Comparison of ENCODE assay signal across 14 cellular contexts in genomic region chr11:68279676-68280075, GRCh38. TPM values are rescaled to one million over a fixed set of nuclear protein-coding genes. Genes with fewer than 3 reads are reported as not detected.
DNase-seq lines count a peak whose midpoint lies in the region; ATAC-seq and TF ChIP-seq lines count a peak whose summit lies in the region.
"Had no signal": no experiment of that assay in that cellular context is flagged by ENCODE, and none has a peak within 500 bp of the region (broad histone marks: within the 10 kb centered on the region; RNA-seq: fewer than 3 reads in every experiment).

No MANE protein-coding gene starts in this region.

- peak overlapping the region; percentile 64 for H3K27ac Mint-ChIP-seq in activated naive CD8-positive, alpha-beta T cell treated with anti-CD3 and anti-CD28 coated beads, Interleukin-2, amount 10 ng/mL, durations not matched to agents 7 days and 5 days
- no peak overlapping the region for H3K27ac Mint-ChIP-seq in activated naive CD8-positive, alpha-beta T cell treated with anti-CD3 and anti-CD28 coated beads for 36 hours
- H3K27ac Mint-ChIP-seq in activated B cell treated with CpG ODN at 0.5 μM for 24 hours: peak overlapping the region; percentile 27
- H3K27ac Mint-ChIP-seq: B cell; CD8-positive, alpha-beta T cell had no signal

- H3K4me1 ChIP-seq in PC-3 (ENCODE audit: insufficient read depth, low read length) (no peaks in the 10 kb centered on the region), osteoblast (ENCODE audit: insufficient read depth, low read length) (no peaks in the 10 kb centered on the region)
- H3K4me1 ChIP-seq: HAP-1 had no signal

- no peaks in the 10 kb centered on the region for H3F3A ChIP-seq in PC-3 (ENCODE audit: low read length, unreplicated experiment)

- no peak overlapping the region for H3K4me2 ChIP-seq in PC-3 (ENCODE audit: low read length)
- no peak overlapping the region for H3K4me2 ChIP-seq in osteoblast (ENCODE audit: insufficient read depth, low read length)
- H3K4me2 ChIP-seq: BLaER1 treated with 17β-estradiol and CSF1 and Interleukin-3, amounts not matched to agents 10 nM and 100 nM had no signal

- H2AFZ ChIP-seq in PC-3 (ENCODE audit: low read length) (no peak overlapping the region), osteoblast (ENCODE audit: low read length) (no peak overlapping the region)
- H2AFZ ChIP-seq: GM23248 had no signal

- intact Hi-C loops in PC-3 (cut with micrococcal nuclease): no loop called here
- intact Hi-C loops in activated B cell treated with CpG ODN at 0.5 μM for 24 hours (cut with micrococcal nuclease): loop anchor here (10.0 kb wide), 1 partner anchor 665 kb away; no protein-coding TSS in a partner anchor

- BruUV-seq in PC-3 (replicated peaks; lab: Mats Ljungman, UMichigan): no TSS peak

- no peak overlapping the region for H3K9ac ChIP-seq in PC-3 (ENCODE audit: low read length)
- H3K9ac ChIP-seq: BLaER1 treated with 17β-estradiol and CSF1 and Interleukin-3, amounts not matched to agents 10 nM and 100 nM; GM23248 had no signal

- no peaks in the 10 kb centered on the region for H3K9me2 ChIP-seq in PC-3 (replicated peaks; ENCODE audit: low read length)

- no peak overlapping the region for H3K4me3 ChIP-seq in PC-3 (ENCODE audit: low read length)
- no peak overlapping the region for H3K4me3 ChIP-seq in osteoblast (ENCODE audit: insufficient read depth, low read length)
- H3K4me3 ChIP-seq: BLaER1 treated with 17β-estradiol and CSF1 and Interleukin-3, amounts not matched to agents 10 nM and 100 nM; GM23248; HAP-1 had no signal

- H3K36me3 ChIP-seq in PC-3 (ENCODE audit: low read depth, low read length): no peaks in the 10 kb centered on the region
- H3K36me3 ChIP-seq in osteoblast (ENCODE audit: insufficient read depth, low read length): no peaks in the 10 kb centered on the region
- H3K36me3 ChIP-seq: HAP-1 had no signal

- no peak for DNase-seq in activated naive CD8-positive, alpha-beta T cell treated with anti-CD3 and anti-CD28 coated beads, Interleukin-2, amount 10 ng/mL, durations not matched to agents 7 days and 5 days
- DNase-seq in activated naive CD8-positive, alpha-beta T cell treated with anti-CD3 and anti-CD28 coated beads for 36 hours: no peak
- DNase-seq in PC-3 (peak; percentile 5), activated B cell treated with CpG ODN at 0.5 μM for 24 hours (no peak), osteoblast (ENCODE audit: insufficient read length, low spot score, missing footprints) (peak; percentile 11)
- DNase-seq: Calu3; CD8-positive, alpha-beta T cell; DMS79 treated with DMSO at 0.1 percent for 48 hours; GF-D8; GM23248 had no signal

- H3K27me3 Mint-ChIP-seq in activated naive CD8-positive, alpha-beta T cell treated with anti-CD3 and anti-CD28 coated beads, Interleukin-2, amount 10 ng/mL, durations not matched to agents 7 days and 5 days: no peaks in the 10 kb centered on the region
- peaks cover 4% of the 10 kb centered on the region for H3K27me3 Mint-ChIP-seq in activated naive CD8-positive, alpha-beta T cell treated with anti-CD3 and anti-CD28 coated beads for 36 hours
- no peaks in the 10 kb centered on the region for H3K27me3 Mint-ChIP-seq in activated B cell treated with CpG ODN at 0.5 μM for 24 hours
- H3K27me3 Mint-ChIP-seq: B cell had no signal

- no peak for ATAC-seq in activated naive CD8-positive, alpha-beta T cell treated with anti-CD3 and anti-CD28 coated beads, Interleukin-2, amount 10 ng/mL, durations not matched to agents 7 days and 5 days (ENCODE audit: low read depth)
- ATAC-seq in PC-3: no peak
- no peak for ATAC-seq in activated B cell treated with CpG ODN at 0.5 μM for 24 hours (ENCODE audit: low read depth)
- ATAC-seq in GM19328 (IDR thresholded peaks at IDR 0.05; ENCODE audit: unreplicated experiment): no peak
- ATAC-seq: CD8-positive, alpha-beta T cell had no signal

- H3K36me3 Mint-ChIP-seq in activated naive CD8-positive, alpha-beta T cell treated with anti-CD3 and anti-CD28 coated beads, Interleukin-2, amount 10 ng/mL, durations not matched to agents 7 days and 5 days: peaks cover 14% of the 10 kb centered on the region
- peaks cover 1% of the 10 kb centered on the region for H3K36me3 Mint-ChIP-seq in activated naive CD8-positive, alpha-beta T cell treated with anti-CD3 and anti-CD28 coated beads for 36 hours
- H3K36me3 Mint-ChIP-seq in activated B cell treated with CpG ODN at 0.5 μM for 24 hours (ENCODE audit: low read depth): no peaks in the 10 kb centered on the region
- H3K36me3 Mint-ChIP-seq: CD8-positive, alpha-beta T cell had no signal

- CTCF ChIA-PET in PC-3 (lab: Charles Lee): no interaction called here
- CTCF ChIA-PET in activated B cell treated with CpG ODN at 0.5 μM for 24 hours (lab: Charles Lee): interaction anchor here (2.2 to 3.2 kb wide), 2 partner anchors 17 to 22 kb away, joined by 8 to 15 read pairs; no protein-coding TSS in a partner anchor

- H3K79me2 ChIP-seq in PC-3 (ENCODE audit: low read length): no peaks in the 10 kb centered on the region
- no peaks in the 10 kb centered on the region for H3K79me2 ChIP-seq in osteoblast (ENCODE audit: insufficient read depth, low read length)

- no peak overlapping the region for H3K4me3 Mint-ChIP-seq in activated naive CD8-positive, alpha-beta T cell treated with anti-CD3 and anti-CD28 coated beads, Interleukin-2, amount 10 ng/mL, durations not matched to agents 7 days and 5 days
- H3K4me3 Mint-ChIP-seq in activated naive CD8-positive, alpha-beta T cell treated with anti-CD3 and anti-CD28 coated beads for 36 hours: no peak overlapping the region
- no peak overlapping the region for H3K4me3 Mint-ChIP-seq in activated B cell treated with CpG ODN at 0.5 μM for 24 hours
- H3K4me3 Mint-ChIP-seq: B cell; CD8-positive, alpha-beta T cell had no signal

- H3K27me3 ChIP-seq in PC-3 (ENCODE audit: low read length) (no peaks in the 10 kb centered on the region), osteoblast (ENCODE audit: insufficient read depth, low read length) (peaks cover 3% of the 10 kb centered on the region)
- H3K27me3 ChIP-seq: BLaER1 treated with 17β-estradiol and CSF1 and Interleukin-3, amounts not matched to agents 10 nM and 100 nM had no signal

- H3K9me3 ChIP-seq in PC-3 (ENCODE audit: low read length) (0 out of 2 replicates have a peak, but pooled peaks cover under 1% of the 10 kb centered on the region), osteoblast (ENCODE audit: low read depth, low read length) (no peaks in the 10 kb centered on the region)
- H3K9me3 ChIP-seq: HAP-1 had no signal

- no peaks in the 10 kb centered on the region for H4K20me1 ChIP-seq in PC-3 (ENCODE audit: low read length)
- H4K20me1 ChIP-seq in osteoblast (ENCODE audit: insufficient read depth, low read length): no peaks in the 10 kb centered on the region
- H4K20me1 ChIP-seq: BLaER1 treated with 17β-estradiol and CSF1 and Interleukin-3, amounts not matched to agents 10 nM and 100 nM had no signal

- peaks cover 29% of the 10 kb centered on the region for H3K4me1 Mint-ChIP-seq in activated naive CD8-positive, alpha-beta T cell treated with anti-CD3 and anti-CD28 coated beads, Interleukin-2, amount 10 ng/mL, durations not matched to agents 7 days and 5 days
- peaks cover 18% of the 10 kb centered on the region for H3K4me1 Mint-ChIP-seq in activated naive CD8-positive, alpha-beta T cell treated with anti-CD3 and anti-CD28 coated beads for 36 hours
- peaks cover 35% of the 10 kb centered on the region for H3K4me1 Mint-ChIP-seq in activated B cell treated with CpG ODN at 0.5 μM for 24 hours

- TF ChIP-seq CTCF in PC-3 (conservative IDR thresholded peaks at IDR 0.05; ENCODE audit: low read depth, low read length) (no peak), activated B cell treated with CpG ODN at 0.5 μM for 24 hours (IDR thresholded peaks at IDR 0.05) (no peak), osteoblast (IDR thresholded peaks at IDR 0.05; ENCODE audit: extremely low read depth, low read depth, low read length) (no peak)

- POLR2A ChIA-PET in activated naive CD8-positive, alpha-beta T cell treated with anti-CD3 and anti-CD28 coated beads, Interleukin-2, amount 10 ng/mL, durations not matched to agents 7 days and 5 days (lab: Charles Lee): no interaction called here
- POLR2A ChIA-PET in PC-3 (lab: Charles Lee; ENCODE audit: unreplicated experiment) (no interaction called here), activated B cell treated with CpG ODN at 0.5 μM for 24 hours (lab: Charles Lee) (interaction anchor here (0.6 to 0.7 kb wide), 4 partner anchors 12 to 190 kb away, joined by 3 to 8 read pairs (median 6); no protein-coding TSS in a partner anchor)

- peaks cover 5% of the 10 kb centered on the region for H3K9me3 Mint-ChIP-seq in activated naive CD8-positive, alpha-beta T cell treated with anti-CD3 and anti-CD28 coated beads, Interleukin-2, amount 10 ng/mL, durations not matched to agents 7 days and 5 days
- peaks cover 4% of the 10 kb centered on the region for H3K9me3 Mint-ChIP-seq in activated naive CD8-positive, alpha-beta T cell treated with anti-CD3 and anti-CD28 coated beads for 36 hours
- peaks cover 6% of the 10 kb centered on the region for H3K9me3 Mint-ChIP-seq in activated B cell treated with CpG ODN at 0.5 μM for 24 hours
- H3K9me3 Mint-ChIP-seq: CD8-positive, alpha-beta T cell had no signal

- H3K27ac ChIP-seq in PC-3 (ENCODE audit: low read length): no peak overlapping the region
- no peak overlapping the region for H3K27ac ChIP-seq in osteoblast (ENCODE audit: low read depth, low read length)
- H3K27ac ChIP-seq: GM23248 had no signal

RNA-seq across cellular contexts. Expression of gene C11orf24, which starts 7.9 kb away (rescaled TPM):
- total RNA-seq in activated naive CD8-positive, alpha-beta T cell treated with anti-CD3 and anti-CD28 coated beads, Interleukin-2, amount 10 ng/mL, durations not matched to agents 7 days and 5 days: 10 to 100 TPM; 23.1 to 23.5 TPM
- total RNA-seq in activated naive CD8-positive, alpha-beta T cell treated with anti-CD3 and anti-CD28 coated beads for 36 hours: 10 to 100 TPM; 42.2 to 44.6 TPM
- 74.9 and 75.9 TPM in 2 replicates for total RNA-seq in PC-3 (2014; rRNA removed)
- 75.5 and 78.0 TPM in 2 replicates for total RNA-seq in activated B cell treated with CpG ODN at 0.5 μM for 24 hours
- 37.7 and 40.5 TPM in 2 replicates for total RNA-seq in osteoblast

RNA-seq across cellular contexts. Expression of gene LRP5, which starts 32.7 kb away (rescaled TPM):
- total RNA-seq in activated naive CD8-positive, alpha-beta T cell treated with anti-CD3 and anti-CD28 coated beads, Interleukin-2, amount 10 ng/mL, durations not matched to agents 7 days and 5 days: 10 to 100 TPM; 22.3 to 23.3 TPM
- 10 to 100 TPM; 12.7 to 15.4 TPM for total RNA-seq in activated naive CD8-positive, alpha-beta T cell treated with anti-CD3 and anti-CD28 coated beads for 36 hours
- total RNA-seq in PC-3 (2014; rRNA removed) (64.3 and 83.5 TPM in 2 replicates), activated B cell treated with CpG ODN at 0.5 μM for 24 hours (7.7 and 8.7 TPM in 2 replicates), osteoblast (16.3 and 18.6 TPM in 2 replicates)

Comparison
In these comparisons a context has a peak if more than half of its experiments do, and no peak if none do; other contexts are left out.
1. DNase-seq: peak in PC-3 (single experiment) and osteoblast (single experiment); none in activated naive CD8-positive, alpha-beta T cell treated with anti-CD3 and anti-CD28 coated beads, Interleukin-2, amount 10 ng/mL, durations not matched to agents 7 days and 5 days (single experiment), activated naive CD8-positive, alpha-beta T cell treated with anti-CD3 and anti-CD28 coated beads for 36 hours (single experiment) and activated B cell treated with CpG ODN at 0.5 μM for 24 hours (single experiment).